Comparison of ENCODE assay signal across 17 cellular contexts in the genomic region with DNA sequence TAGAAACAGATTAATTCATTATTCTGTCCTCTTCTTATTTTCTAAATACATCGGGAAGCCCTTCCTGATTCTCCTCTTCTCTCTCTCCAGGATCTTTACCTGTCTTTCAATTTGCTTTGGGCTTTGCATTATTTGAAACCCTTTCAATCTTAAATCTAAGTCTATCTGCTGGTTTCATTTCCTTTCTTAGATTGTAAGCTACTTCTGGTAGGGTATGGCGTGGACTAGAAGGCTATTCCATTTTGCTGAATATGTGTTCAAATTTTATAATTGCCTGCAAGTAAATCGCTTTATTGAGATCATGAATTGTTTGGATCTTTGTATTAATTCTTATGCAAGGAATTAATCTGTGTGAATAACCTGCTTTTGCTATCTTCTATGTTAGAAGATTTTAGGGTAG. TPM values are rescaled to one million over a fixed set of nuclear protein-coding genes. Genes with fewer than 3 reads are reported as not detected.
DNase-seq lines count a peak whose midpoint lies in the region; ATAC-seq and TF ChIP-seq lines count a peak whose summit lies in the region.
"Had no signal": no experiment of that assay in that cellular context is flagged by ENCODE, and none has a peak within 500 bp of the region (broad histone marks: within the 10 kb centered on the region; RNA-seq: fewer than 3 reads in every experiment).

No MANE protein-coding gene starts in this region.

- ATAC-seq in GM18909 (IDR thresholded peaks at IDR 0.05; ENCODE audit: poor library complexity, unreplicated experiment) (peak; percentile 26), HG02798 (IDR thresholded peaks at IDR 0.05; ENCODE audit: poor library complexity, unreplicated experiment) (peak; percentile 25), heart right ventricle (no peak)
- ATAC-seq: esophagus mucosa had no signal

- H3K4me3 ChIP-seq in CD4-positive, alpha-beta memory T cell (ENCODE audit: low read length in 2 of 2): no peak overlapping the region
- H3K4me3 ChIP-seq in heart right ventricle: no peak overlapping the region

- no peaks in the 10 kb centered on the region for H3K27me3 Mint-ChIP-seq in CD4-positive, alpha-beta memory T cell
- H3K27me3 Mint-ChIP-seq in T-helper 2 cell treated with Interferon-gamma antibody and Interleukin-4, amounts not matched to agents 5 μg/mL and 100 μg/mL, for 36 hours (ENCODE audit: low read depth): no peaks in the 10 kb centered on the region

- H3K9me3 ChIP-seq in CD4-positive, alpha-beta memory T cell (ENCODE audit: control insufficient read depth in 1 of 2, low read length in 2 of 2): peaks cover 0 to 4% of the 10 kb centered on the region in 2 donors
- peaks cover 0 to 29% (median 0%) of the 10 kb centered on the region in 11 donors for H3K9me3 ChIP-seq in heart right ventricle
- H3K9me3 ChIP-seq: BE2C had no signal

- H3K4me1 Mint-ChIP-seq in CD4-positive, alpha-beta memory T cell: peaks cover 51 to 82% (median 63%) of the 10 kb centered on the region in 4 donors
- H3K4me1 Mint-ChIP-seq in T-helper 2 cell treated with Interferon-gamma antibody and Interleukin-4, amounts not matched to agents 5 μg/mL and 100 μg/mL, for 36 hours (ENCODE audit: low read depth): peaks cover 53% of the 10 kb centered on the region

- peaks cover 71% of the 10 kb centered on the region for H3K4me1 ChIP-seq in CD4-positive, alpha-beta memory T cell (ENCODE audit: insufficient read depth, low read length)
- peaks cover 0 to 43% (median 27%) of the 10 kb centered on the region in 9 donors for H3K4me1 ChIP-seq in heart right ventricle
- H3K4me1 ChIP-seq: BE2C had no signal

- POLR2A ChIA-PET in CD4-positive, alpha-beta memory T cell (lab: Charles Lee; ENCODE audit: partially characterized antibody): interaction anchor here (1.1 to 6.0 kb wide), 2 partner anchors 8 to 10 kb away, joined by 3 to 41 read pairs; a partner anchor contains a TSS

- DNase-seq in CD4-positive, alpha-beta memory T cell: no peak
- no peak for DNase-seq in T-helper 2 cell treated with Interferon-gamma antibody and Interleukin-4, amounts not matched to agents 5 μg/mL and 100 μg/mL, for 36 hours (ENCODE audit: low spot score)
- DNase-seq in NCI-H2171 (lab: John Stamatoyannopoulos, UW) (no peak), COLO829 (ENCODE audit: low spot score) (no peak), NCI-H226 (no peak), heart right ventricle (no peak)
- DNase-seq: activated gamma-delta T cell, BE2C, cerebellar nuclear complex, midbrain, NCI-H1092 treated with DMSO at 0.1 percent for 48 hours, NCI-H69, posterior cingulate gyrus, SHP77 treated with DMSO at 0.1 percent for 48 hours had no signal

- CTCF ChIA-PET in CD4-positive, alpha-beta memory T cell (lab: Charles Lee; ENCODE audit: partially characterized antibody): no interaction called here

- peak overlapping the region; percentile 5 to 77 (median 61) for H3K27ac Mint-ChIP-seq in CD4-positive, alpha-beta memory T cell
- H3K27ac Mint-ChIP-seq in T-helper 2 cell treated with Interferon-gamma antibody and Interleukin-4, amounts not matched to agents 5 μg/mL and 100 μg/mL, for 36 hours: peak overlapping the region; percentile 32

- no peaks in the 10 kb centered on the region for H3K36me3 ChIP-seq in CD4-positive, alpha-beta memory T cell (ENCODE audit: insufficient read depth, low read length)
- H3K36me3 ChIP-seq in heart right ventricle: peaks cover 0 to 6% (median 0%) of the 10 kb centered on the region in 9 donors

- 98 to 99% methylated on average over 3 of the region's 3 CpGs for WGBS in heart right ventricle, 2 donors

- peak overlapping the region in 5 of 8 donors; percentile 5 to 47 (median 31) for H3K4me3 Mint-ChIP-seq in CD4-positive, alpha-beta memory T cell
- peak overlapping the region; percentile 30 for H3K4me3 Mint-ChIP-seq in T-helper 2 cell treated with Interferon-gamma antibody and Interleukin-4, amounts not matched to agents 5 μg/mL and 100 μg/mL, for 36 hours

- H3K9me3 Mint-ChIP-seq in CD4-positive, alpha-beta memory T cell: peaks cover 0 to 13% (median 6%) of the 10 kb centered on the region in 8 donors
- peaks cover 47% of the 10 kb centered on the region for H3K9me3 Mint-ChIP-seq in T-helper 2 cell treated with Interferon-gamma antibody and Interleukin-4, amounts not matched to agents 5 μg/mL and 100 μg/mL, for 36 hours

- H3K27me3 ChIP-seq in CD4-positive, alpha-beta memory T cell (ENCODE audit: insufficient read depth, low read length): no peaks in the 10 kb centered on the region
- no peaks in the 10 kb centered on the region for H3K27me3 ChIP-seq in heart right ventricle
- H3K27me3 ChIP-seq: BE2C had no signal

- H3K36me3 Mint-ChIP-seq in CD4-positive, alpha-beta memory T cell: peaks cover 37 to 51% of the 10 kb centered on the region in 2 donors
- H3K36me3 Mint-ChIP-seq in T-helper 2 cell treated with Interferon-gamma antibody and Interleukin-4, amounts not matched to agents 5 μg/mL and 100 μg/mL, for 36 hours (ENCODE audit: low read depth): peaks cover 73% of the 10 kb centered on the region

- peak overlapping the region; percentile 32 for H3K27ac ChIP-seq in CD4-positive, alpha-beta memory T cell (ENCODE audit: low read depth, low read length)
- H3K27ac ChIP-seq in heart right ventricle: no peak overlapping the region

- TF ChIP-seq CTCF in heart right ventricle (IDR thresholded peaks at IDR 0.05): no peak

- intact Hi-C loops in CD4-positive, alpha-beta memory T cell (cut with micrococcal nuclease): loop anchor here (1.0 to 2.0 kb wide), 2 partner anchors 11 to 14 kb away; a partner anchor contains a TSS
- intact Hi-C loops in heart right ventricle (cut with DNase I): no loop called here

RNA-seq across cellular contexts. Expression of a gene that starts 11.1 kb away (rescaled TPM):
- 10 to 100 TPM; 31.7 to 34.0 TPM for total RNA-seq in CD4-positive, alpha-beta memory T cell
- polyA plus RNA-seq in CD4-positive, alpha-beta memory T cell: 10 to 100 TPM; 11.3 to 13.8 TPM
- total RNA-seq in heart right ventricle: 10 to 100 TPM; 22.8 to 43.5 (median 31.8) TPM
- polyA plus RNA-seq in heart right ventricle: 10 to 100 TPM in 1 of 2 donors, 1 to 10 TPM in 1; 9.9 to 10.7 TPM

RNA-seq across cellular contexts. Expression of a gene that starts 37.8 kb away (rescaled TPM):
- total RNA-seq in CD4-positive, alpha-beta memory T cell: 1 to 10 TPM; 1.7 to 3.4 TPM
- polyA plus RNA-seq in CD4-positive, alpha-beta memory T cell: 1 to 10 TPM; 1.4 to 3.1 TPM
- 100 to 1,000 TPM; 133 to 227 (median 170) TPM for total RNA-seq in heart right ventricle
- 100 to 1,000 TPM; 109 to 242 TPM for polyA plus RNA-seq in heart right ventricle

Comparison
In these comparisons a context has a peak if more than half of its experiments do, and no peak if none do; other contexts are left out.
1. ATAC-seq: peak in GM18909 (single experiment) and HG02798 (single experiment); none in heart right ventricle (0 of 8).
2. RNA of a gene that starts 37.8 kb away (total RNA-seq): 133 to 227 TPM in heart right ventricle; 1.7 to 3.4 TPM in CD4-positive, alpha-beta memory T cell; every median in the first group is over 10 times any median in the second.